Comparison of ENCODE assay signal across 17 cellular contexts in genomic region chr9:136086213-136086881, GRCh38. TPM values are rescaled to one million over a fixed set of nuclear protein-coding genes. Genes with fewer than 3 reads are reported as not detected.
DNase-seq lines count a peak whose midpoint lies in the region; ATAC-seq and TF ChIP-seq lines count a peak whose summit lies in the region.
"Had no signal": no experiment of that assay in that cellular context is flagged by ENCODE, and none has a peak within 500 bp of the region (broad histone marks: within the 10 kb centered on the region; RNA-seq: fewer than 3 reads in every experiment).

No MANE protein-coding gene starts in this region.

- no peak overlapping the region for H3K14ac ChIP-seq in H9 (ENCODE audit: insufficient read depth, low read length)

- H3K23ac ChIP-seq in H9 (ENCODE audit: insufficient read length, low read depth, low read length): no peak overlapping the region

- H3K4me3 Mint-ChIP-seq in H9: no peak overlapping the region
- H3K4me3 Mint-ChIP-seq: activated naive CD8-positive, alpha-beta T cell treated with anti-CD3 and anti-CD28 coated beads for 36 hours; CD8-positive, alpha-beta memory T cell; stimulated activated effector memory CD8-positive, alpha-beta T cell treated with anti-CD3 and anti-CD28 coated beads, Interleukin-12 subunit alpha, Interleukin-12 subunit beta, amount 100 ng/mL, for 72 hours had no signal

- no peak overlapping the region for H3T11ph ChIP-seq in H9 (ENCODE audit: low read length)

- H3K9me3 ChIP-seq in H9 (ENCODE audit: control insufficient read depth, low read depth, low read length) (no peaks in the 10 kb centered on the region), right lobe of liver (no peaks in the 10 kb centered on the region), thoracic aorta (no peaks in the 10 kb centered on the region), Karpas-422 (ENCODE audit: low read length) (no peaks in the 10 kb centered on the region)

- H2BK5ac ChIP-seq in H9 (ENCODE audit: insufficient read length, low read length): no peak overlapping the region

- intact Hi-C loops in dorsolateral prefrontal cortex (cut with DNase I) (loop anchor here (5.0 to 10.0 kb wide), 3 partner anchors 34 to 122 kb away; partner anchors contain the start of gene UBAC1 (in 1 of the 2)), right lobe of liver (cut with DNase I) (loop anchor here in 1 of 2 donors (5.0 kb wide), 1 partner anchor 36 kb away; no protein-coding TSS in a partner anchor)

- no peak overlapping the region for H2AK5ac ChIP-seq in H9 (ENCODE audit: insufficient read length, low read length)

- no peak overlapping the region for H3K18ac ChIP-seq in H9 (ENCODE audit: insufficient read length, low read depth, low read length)

- ATAC-seq in right lobe of liver (peak; percentile 3 to 25 (median 20)), thoracic aorta (ENCODE audit: insufficient number of reproducible peaks, low FRiP score, low read depth) (no peak), GM19351 (IDR thresholded peaks at IDR 0.05; ENCODE audit: unreplicated experiment) (no peak), GM21619 (IDR thresholded peaks at IDR 0.05; ENCODE audit: unreplicated experiment) (no peak)
- ATAC-seq: foreskin keratinocyte; stimulated activated effector memory CD8-positive, alpha-beta T cell treated with anti-CD3 and anti-CD28 coated beads, Interleukin-12 subunit alpha, Interleukin-12 subunit beta, amount 100 ng/mL, for 72 hours had no signal

- no peaks in the 10 kb centered on the region for H3K9me3 Mint-ChIP-seq in H9
- H3K9me3 Mint-ChIP-seq: activated naive CD8-positive, alpha-beta T cell treated with anti-CD3 and anti-CD28 coated beads for 36 hours; CD8-positive, alpha-beta memory T cell; stimulated activated effector memory CD8-positive, alpha-beta T cell treated with anti-CD3 and anti-CD28 coated beads, Interleukin-12 subunit alpha, Interleukin-12 subunit beta, amount 100 ng/mL, for 72 hours had no signal

- H3K4me1 ChIP-seq in H9 (ENCODE audit: insufficient read depth, low read length) (no peaks in the 10 kb centered on the region), right lobe of liver (peaks cover 0 to 27% (median 8%) of the 10 kb centered on the region in 4 donors), thoracic aorta (ENCODE audit: control insufficient read depth in 1 of 2, low read depth in 2 of 2) (peaks cover 46 to 84% of the 10 kb centered on the region in 2 donors), Karpas-422 (ENCODE audit: low read length) (peaks cover 17% of the 10 kb centered on the region)
- H3K4me1 ChIP-seq: foreskin keratinocyte had no signal

- no peak overlapping the region for H3K27ac ChIP-seq in H9 (ENCODE audit: insufficient read length, low read depth, low read length)
- H3K27ac ChIP-seq in dorsolateral prefrontal cortex: peak overlapping the region; percentile 4 to 94 (median 85)
- H3K27ac ChIP-seq in right lobe of liver: peak overlapping the region in 1 of 3 donors; percentile 9
- peak overlapping the region; percentile 73 to 94 for H3K27ac ChIP-seq in thoracic aorta
- no peak overlapping the region for H3K27ac ChIP-seq in Karpas-422 (ENCODE audit: low read length)
- H3K27ac ChIP-seq: foreskin keratinocyte, GM23248 had no signal

- no peaks in the 10 kb centered on the region for H3K23me2 ChIP-seq in H9 (ENCODE audit: insufficient read length, low read depth, low read length, poor library complexity, severe bottlenecking)

- H3K27me3 ChIP-seq in H9 (ENCODE audit: insufficient read depth, low read length) (no peaks in the 10 kb centered on the region), dorsolateral prefrontal cortex (no peaks in the 10 kb centered on the region), right lobe of liver (no peaks in the 10 kb centered on the region), thoracic aorta (replicated peaks; ENCODE audit: insufficient read depth) (no peaks in the 10 kb centered on the region), Karpas-422 (ENCODE audit: low read length) (no peaks in the 10 kb centered on the region)
- H3K27me3 ChIP-seq: foreskin keratinocyte had no signal

- H3K27ac Mint-ChIP-seq in H9: peak overlapping the region in 2 of 3 experiments; percentile 44 to 49; a peak in 1 of 7 replicates
- H3K27ac Mint-ChIP-seq: activated naive CD8-positive, alpha-beta T cell treated with anti-CD3 and anti-CD28 coated beads for 36 hours; stimulated activated effector memory CD8-positive, alpha-beta T cell treated with anti-CD3 and anti-CD28 coated beads, Interleukin-12 subunit alpha, Interleukin-12 subunit beta, amount 100 ng/mL, for 72 hours had no signal

- H2BK15ac ChIP-seq in H9 (ENCODE audit: low read depth, low read length): no peak overlapping the region

- no peak overlapping the region for H2BK20ac ChIP-seq in H9 (ENCODE audit: low read depth, low read length, poor library complexity, severe bottlenecking)

- no peak overlapping the region for H3K56ac ChIP-seq in H9 (ENCODE audit: insufficient read length, low read depth, low read length)

- in situ Hi-C loops in GM13976 (cut with MboI; ENCODE audit: low sequenced_read_pairs, unreplicated experiment): no loop called here

- H3K36me3 ChIP-seq in right lobe of liver (no peaks in the 10 kb centered on the region), thoracic aorta (peaks cover 4% of the 10 kb centered on the region), Karpas-422 (ENCODE audit: insufficient read depth, low read length) (no peaks in the 10 kb centered on the region)

- no peaks in the 10 kb centered on the region for H4K20me1 ChIP-seq in H9 (ENCODE audit: control insufficient read depth, insufficient read depth, insufficient read length)
- no peaks in the 10 kb centered on the region; the same call in 1 of the 2 replicates for H4K20me1 ChIP-seq in Karpas-422 (ENCODE audit: insufficient read depth, low read depth, low read length)

- no peaks in the 10 kb centered on the region; the same call in 1 of the 2 replicates for H3K79me2 ChIP-seq in H9 (ENCODE audit: insufficient read depth, low read length)
- H3K79me2 ChIP-seq in Karpas-422 (ENCODE audit: low read length): no peaks in the 10 kb centered on the region

- no peaks in the 10 kb centered on the region for H3K79me1 ChIP-seq in H9 (ENCODE audit: insufficient read depth, low read depth, low read length, poor library complexity, severe bottlenecking)

- no peak overlapping the region for H3K9ac ChIP-seq in H9 (ENCODE audit: extremely low read depth, insufficient read length, low read length)
- no peak overlapping the region for H3K9ac ChIP-seq in Karpas-422 (ENCODE audit: low read length)
- H3K9ac ChIP-seq: GM23248 had no signal

- no CpG with 5 or more reads among the region's 24 CpGs for WGBS in H9 (ENCODE audit: extremely low coverage, insufficient read length, low lambda C conversion rate)
- WGBS in right lobe of liver (ENCODE audit: insufficient coverage, low coverage, low lambda C conversion rate, missing lambda C conversion rate): 55% methylated on average over 2 of the region's 24 CpGs

- H3K4me2 ChIP-seq in H9 (ENCODE audit: insufficient read depth, insufficient read length, low read length) (no peak overlapping the region), Karpas-422 (ENCODE audit: low read depth, low read length, poor library complexity, severe bottlenecking) (no peak overlapping the region)

- peak; percentile 30 for DNase-seq in H9
- DNase-seq in dorsolateral prefrontal cortex: peak in 4 of 10 donors; percentile 39 to 59 (median 50)
- DNase-seq in right lobe of liver: peak; percentile 27 to 57 (median 52)
- no peak for DNase-seq in thoracic aorta (ENCODE audit: low spot score)
- DNase-seq in GM13976 (ENCODE audit: low spot score): no peak
- DNase-seq in Karpas-422: no peak
- DNase-seq: activated naive CD8-positive, alpha-beta T cell treated with anti-CD3 and anti-CD28 coated beads for 36 hours; dermis blood vessel endothelial cell; foreskin keratinocyte; GM23248; NCI-H1092; NCI-H524; stimulated activated CD4-positive, alpha-beta T cell treated with anti-CD3 and anti-CD28 coated beads, Interleukin-1b, Interleukin-23, amount 100 ng/mL, for 48 hours had no signal

- H4K8ac ChIP-seq in H9 (replicated peaks; ENCODE audit: insufficient read length, low read depth, low read length): no peak overlapping the region

- no peaks in the 10 kb centered on the region for H3K36me3 Mint-ChIP-seq in H9 (ENCODE audit: insufficient read depth in 1 of 3, low read depth in 3 of 3)
- H3K36me3 Mint-ChIP-seq: activated naive CD8-positive, alpha-beta T cell treated with anti-CD3 and anti-CD28 coated beads for 36 hours; stimulated activated effector memory CD8-positive, alpha-beta T cell treated with anti-CD3 and anti-CD28 coated beads, Interleukin-12 subunit alpha, Interleukin-12 subunit beta, amount 100 ng/mL, for 72 hours had no signal

- H2BK12ac ChIP-seq in H9 (ENCODE audit: insufficient read length, low read depth, low read length): no peak overlapping the region

- no peak overlapping the region for H4K91ac ChIP-seq in H9 (ENCODE audit: insufficient read length, low read depth, low read length)

- H3K27me3 Mint-ChIP-seq in H9 (ENCODE audit: low read depth): no peaks in the 10 kb centered on the region
- H3K27me3 Mint-ChIP-seq: activated naive CD8-positive, alpha-beta T cell treated with anti-CD3 and anti-CD28 coated beads for 36 hours; CD8-positive, alpha-beta memory T cell had no signal

- no peak overlapping the region for H4K5ac ChIP-seq in H9 (ENCODE audit: insufficient read length, low read depth, low read length)

- H3K4ac ChIP-seq in H9 (ENCODE audit: low read depth, low read length): no peak overlapping the region

- TF ChIP-seq CTCF in H9 (conservative IDR thresholded peaks at IDR 0.05) (no peak), dorsolateral prefrontal cortex (IDR thresholded peaks at IDR 0.05 in 54 of 56, conservative IDR thresholded peaks at IDR 0.05 in 2 of 56; ENCODE audit: low read depth in 1 of 56, partially characterized antibody in 56 of 56) (peak in 1 of 56 donors; percentile 3), right lobe of liver (IDR thresholded peaks at IDR 0.05) (no peak), thoracic aorta (IDR thresholded peaks at IDR 0.05) (no peak), GM13976 (IDR thresholded peaks at IDR 0.05; ENCODE audit: borderline replicate concordance, control extremely low read depth, extremely low read depth, insufficient read depth, missing control alignments) (no peak)

- H2BK120ac ChIP-seq in H9 (ENCODE audit: low read depth, low read length, poor library complexity, severe bottlenecking): no peak overlapping the region

- no peaks in the 10 kb centered on the region for H3K9me2 ChIP-seq in Karpas-422 (replicated peaks; ENCODE audit: insufficient read depth, low read length)

- no peak for TF ChIP-seq POLR2A in right lobe of liver (IDR thresholded peaks at IDR 0.05)

- peak overlapping the region in 27 of 59 donors; percentile 4 to 46 (median 27) for H3K4me3 ChIP-seq in dorsolateral prefrontal cortex
- no peak overlapping the region for H3K4me3 ChIP-seq in right lobe of liver
- H3K4me3 ChIP-seq in thoracic aorta: peak overlapping the region; percentile 54
- no peak overlapping the region for H3K4me3 ChIP-seq in Karpas-422 (ENCODE audit: low read length)
- H3K4me3 ChIP-seq: GM23248 had no signal

- H2AFZ ChIP-seq in H9 (ENCODE audit: low read length): no peak overlapping the region
- no peak overlapping the region for H2AFZ ChIP-seq in Karpas-422 (ENCODE audit: low read length)
- H2AFZ ChIP-seq: GM23248 had no signal

- H3K4me1 Mint-ChIP-seq in H9: peaks cover 13 to 28% of the 10 kb centered on the region in 2 experiments

RNA-seq across cellular contexts. Expression of gene NACC2, which starts 8.7 kb away (rescaled TPM):
- 11.5 TPM in 2 replicates for total RNA-seq in H9 (2021)
- 100 to 1,000 TPM in 46 of 120 experiments, 10 to 100 TPM in 74; 55.9 to 246 (median 94.8) TPM for total RNA-seq in dorsolateral prefrontal cortex
- 10 to 100 TPM; 10.9 to 25.8 (median 13.8) TPM for total RNA-seq in right lobe of liver
- total RNA-seq in thoracic aorta: 10 to 100 TPM; 69.2 to 79.7 TPM
- not detected in 2 replicates for total RNA-seq in Karpas-422 (2014; rRNA removed; shearing (Covaris generic); ENCODE audit: low replicate concordance)

RNA-seq across cellular contexts. Expression of gene TMEM250, which starts 32.3 kb away (rescaled TPM):
- total RNA-seq in H9 (2021) (48.1 and 48.3 TPM in 2 replicates), dorsolateral prefrontal cortex (10 to 100 TPM; 19.3 to 53.2 (median 34.1) TPM), right lobe of liver (10 to 100 TPM; 12.4 to 29.7 (median 15.4) TPM), thoracic aorta (10 to 100 TPM; 38.9 to 40.1 TPM)
- 15.1 and 40.9 TPM in 2 replicates for total RNA-seq in Karpas-422 (2014; rRNA removed; shearing (Covaris generic); ENCODE audit: low replicate concordance)

Comparison
In these comparisons a context has a peak if more than half of its experiments do, and no peak if none do; other contexts are left out.
1. DNase-seq: peak in H9 (single experiment) and right lobe of liver (3 of 3); none in thoracic aorta (single experiment), GM13976 (single experiment) and Karpas-422 (single experiment).
2. H3K27ac ChIP-seq: peak in dorsolateral prefrontal cortex (59 of 59) and thoracic aorta (2 of 2); none in H9 (single experiment) and Karpas-422 (single experiment).
3. ATAC-seq: peak in right lobe of liver (4 of 4); none in thoracic aorta (single experiment), GM19351 (single experiment) and GM21619 (single experiment).
4. RNA of gene NACC2, which starts 8.7 kb away (total RNA-seq): 55.9 to 246 TPM in dorsolateral prefrontal cortex, 69.2 to 79.7 TPM in thoracic aorta, 10.9 to 25.8 TPM in right lobe of liver and 11.5 TPM in H9; not detected in Karpas-422; every median in the first group is over 10 times any median in the second.